Comparison of ENCODE assay signal across 23 cellular contexts in the genomic region with DNA sequence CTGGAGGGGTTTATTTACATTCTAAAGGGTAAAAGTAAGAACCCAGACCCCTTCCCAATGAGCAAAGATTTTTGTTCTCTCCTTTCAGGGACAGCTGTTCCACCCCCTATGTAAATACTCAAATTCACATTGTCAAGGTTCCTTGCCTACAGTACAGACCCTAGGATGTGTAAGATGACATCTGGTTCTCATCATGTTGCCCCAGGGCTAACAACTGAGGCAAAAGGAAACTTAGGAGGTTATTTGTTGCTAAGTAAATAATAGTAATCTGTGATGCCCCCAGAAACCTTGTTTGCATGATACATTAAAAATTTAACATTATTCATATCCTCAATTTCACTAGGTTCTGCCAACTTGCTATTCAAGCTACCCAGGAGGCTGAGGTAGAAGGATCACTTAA.
"Had no signal": no experiment of that assay in that cellular context is flagged by ENCODE, and none has a peak within 500 bp of the region (broad histone marks: within the 10 kb centered on the region; RNA-seq: fewer than 3 reads in every experiment).

No MANE protein-coding gene starts in this region.

- H3K27ac Mint-ChIP-seq: activated B cell treated with CpG ODN at 0.5 μM for 24 hours; activated CD4-positive, alpha-beta memory T cell treated with anti-CD3 and anti-CD28 coated beads for 36 hours; activated CD8-positive, alpha-beta memory T cell treated with anti-CD3 and anti-CD28 coated beads, Interleukin-2, amount 10 ng/mL, durations not matched to agents 7 days and 5 days; activated naive CD8-positive, alpha-beta T cell treated with anti-CD3 and anti-CD28 coated beads, Interleukin-2, amount 10 ng/mL, durations not matched to agents 7 days and 5 days; activated T-helper 17 cell treated with anti-CD3 and anti-CD28 coated beads, Interleukin-2, amount 50 U/mL, for 72 hours; immature natural killer cell; memory B cell; natural killer cell had no signal

- ATAC-seq: activated CD8-positive, alpha-beta memory T cell treated with anti-CD3 and anti-CD28 coated beads, Interleukin-2, amount 10 ng/mL, durations not matched to agents 7 days and 5 days; activated T-helper 17 cell treated with anti-CD3 and anti-CD28 coated beads, Interleukin-2, amount 50 U/mL, for 72 hours; natural killer cell had no signal

- H3K4me1 ChIP-seq: thyroid gland, uterus had no signal

- H3K4me3 ChIP-seq: coronary artery, thyroid gland, uterus had no signal

- H3K27ac ChIP-seq: coronary artery, thyroid gland, uterus had no signal

- H3K27me3 ChIP-seq: thyroid gland, uterus had no signal

- H3K9me3 ChIP-seq: thyroid gland, uterus had no signal

- H3K36me3 ChIP-seq: thyroid gland, uterus had no signal

- H3K27me3 Mint-ChIP-seq: activated B cell treated with CpG ODN at 0.5 μM for 24 hours; activated CD4-positive, alpha-beta memory T cell treated with anti-CD3 and anti-CD28 coated beads for 36 hours; activated CD8-positive, alpha-beta memory T cell treated with anti-CD3 and anti-CD28 coated beads, Interleukin-2, amount 10 ng/mL, durations not matched to agents 7 days and 5 days; activated naive CD8-positive, alpha-beta T cell treated with anti-CD3 and anti-CD28 coated beads, Interleukin-2, amount 10 ng/mL, durations not matched to agents 7 days and 5 days; activated T-helper 17 cell treated with anti-CD3 and anti-CD28 coated beads, Interleukin-2, amount 50 U/mL, for 72 hours; central memory CD8-positive, alpha-beta T cell had no signal

- H3K4me3 Mint-ChIP-seq: activated B cell treated with CpG ODN at 0.5 μM for 24 hours; activated CD4-positive, alpha-beta memory T cell treated with anti-CD3 and anti-CD28 coated beads for 36 hours; activated CD8-positive, alpha-beta memory T cell treated with anti-CD3 and anti-CD28 coated beads, Interleukin-2, amount 10 ng/mL, durations not matched to agents 7 days and 5 days; activated naive CD8-positive, alpha-beta T cell treated with anti-CD3 and anti-CD28 coated beads, Interleukin-2, amount 10 ng/mL, durations not matched to agents 7 days and 5 days; activated T-helper 17 cell treated with anti-CD3 and anti-CD28 coated beads, Interleukin-2, amount 50 U/mL, for 72 hours; central memory CD8-positive, alpha-beta T cell; immature natural killer cell; memory B cell; natural killer cell had no signal

- H3K4me1 Mint-ChIP-seq: activated CD8-positive, alpha-beta memory T cell treated with anti-CD3 and anti-CD28 coated beads, Interleukin-2, amount 10 ng/mL, durations not matched to agents 7 days and 5 days; activated naive CD8-positive, alpha-beta T cell treated with anti-CD3 and anti-CD28 coated beads, Interleukin-2, amount 10 ng/mL, durations not matched to agents 7 days and 5 days; activated T-helper 17 cell treated with anti-CD3 and anti-CD28 coated beads, Interleukin-2, amount 50 U/mL, for 72 hours; central memory CD8-positive, alpha-beta T cell; immature natural killer cell; memory B cell; natural killer cell had no signal

- H3K9me3 Mint-ChIP-seq: activated B cell treated with CpG ODN at 0.5 μM for 24 hours; activated CD4-positive, alpha-beta memory T cell treated with anti-CD3 and anti-CD28 coated beads for 36 hours; activated naive CD8-positive, alpha-beta T cell treated with anti-CD3 and anti-CD28 coated beads, Interleukin-2, amount 10 ng/mL, durations not matched to agents 7 days and 5 days; activated T-helper 17 cell treated with anti-CD3 and anti-CD28 coated beads, Interleukin-2, amount 50 U/mL, for 72 hours; central memory CD8-positive, alpha-beta T cell; immature natural killer cell; memory B cell; natural killer cell had no signal

- DNase-seq: activated B cell treated with CpG ODN at 0.5 μM for 24 hours; activated CD4-positive, alpha-beta memory T cell treated with anti-CD3 and anti-CD28 coated beads for 36 hours; activated CD4-positive, alpha-beta T cell treated with anti-CD3 and anti-CD28 coated beads for 4 hours; activated CD8-positive, alpha-beta memory T cell treated with anti-CD3 and anti-CD28 coated beads, Interleukin-2, amount 10 ng/mL, durations not matched to agents 7 days and 5 days; activated naive CD4-positive, alpha-beta T cell treated with Interleukin-2 at 50 U/mL for 16 hours; activated naive CD8-positive, alpha-beta T cell treated with anti-CD3 and anti-CD28 coated beads, Interleukin-2, amount 10 ng/mL, durations not matched to agents 7 days and 5 days; anterior cingulate cortex; erythroblast; head of caudate nucleus; immature natural killer cell; natural killer cell; posterior cingulate gyrus; retina; stimulated activated CD4-positive, alpha-beta T cell treated with anti-CD3 and anti-CD28 coated beads, Interleukin-2, amount 100 ng/mL, for 24 hours; stimulated activated naive CD4-positive, alpha-beta T cell treated with Interleukin-2 at 50 U/mL for 16 hours; T-helper 1 cell; T-helper 9 cell; thyroid gland; uterus had no signal

- H3K36me3 Mint-ChIP-seq: activated CD4-positive, alpha-beta memory T cell treated with anti-CD3 and anti-CD28 coated beads for 36 hours; activated CD8-positive, alpha-beta memory T cell treated with anti-CD3 and anti-CD28 coated beads, Interleukin-2, amount 10 ng/mL, durations not matched to agents 7 days and 5 days; activated naive CD8-positive, alpha-beta T cell treated with anti-CD3 and anti-CD28 coated beads, Interleukin-2, amount 10 ng/mL, durations not matched to agents 7 days and 5 days; immature natural killer cell; memory B cell; natural killer cell had no signal
